In the genomic region with DNA sequence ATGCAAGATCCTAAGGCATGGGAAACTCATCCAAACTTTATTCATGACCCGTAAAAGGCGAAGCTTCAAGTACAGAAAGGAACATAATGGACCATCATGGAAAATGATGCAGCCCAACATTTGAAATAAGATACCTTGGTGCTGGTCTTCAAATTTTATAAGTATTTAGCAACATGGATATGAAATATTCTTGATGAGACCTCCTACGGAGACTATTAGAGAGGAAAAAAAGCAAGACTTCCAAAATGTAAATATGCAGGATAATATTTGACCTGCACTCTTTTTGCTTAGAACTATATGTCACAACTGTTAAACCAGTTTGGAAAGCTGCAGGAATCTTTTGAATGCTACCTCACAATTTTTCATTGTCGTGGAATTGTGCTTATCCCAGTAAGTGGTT, we compare ENCODE assay signal across 15 cellular contexts.
DNase-seq lines count a peak whose midpoint lies in the region; ATAC-seq and TF ChIP-seq lines count a peak whose summit lies in the region.
"Had no signal": no experiment of that assay in that cellular context is flagged by ENCODE, and none has a peak within 500 bp of the region (broad histone marks: within the 10 kb centered on the region; RNA-seq: fewer than 3 reads in every experiment).

No MANE protein-coding gene starts in this region.

- H3K9me3 ChIP-seq in SK-N-SH = no peaks in the 10 kb centered on the region
- peaks cover 10% of the 10 kb centered on the region; the same call in 1 of the 2 replicates for H3K9me3 ChIP-seq in SK-N-MC (ENCODE audit: low read depth, low read length)
- H3K9me3 ChIP-seq in osteoblast (ENCODE audit: low read depth, low read length) = no peaks in the 10 kb centered on the region
- H3K9me3 ChIP-seq: Caco-2 had no signal

- TF ChIP-seq CTCF in SK-N-SH (IDR thresholded peaks at IDR 0.05) = no peak
- TF ChIP-seq CTCF in osteoblast (IDR thresholded peaks at IDR 0.05; ENCODE audit: extremely low read depth, low read depth, low read length) = no peak

- H2AFZ ChIP-seq in SK-N-SH (ENCODE audit: low read depth) = no peak overlapping the region
- H2AFZ ChIP-seq in osteoblast (ENCODE audit: low read length) = no peak overlapping the region

- H4K20me1 ChIP-seq in SK-N-SH (ENCODE audit: insufficient read depth) = no peaks in the 10 kb centered on the region
- H4K20me1 ChIP-seq in osteoblast (ENCODE audit: insufficient read depth, low read length) = no peaks in the 10 kb centered on the region
- H4K20me1 ChIP-seq: BLaER1 treated with 17β-estradiol and CSF1 and Interleukin-3, amounts not matched to agents 10 nM and 100 nM had no signal

- H3K27me3 ChIP-seq in SK-N-SH (ENCODE audit: insufficient read depth) (no peaks in the 10 kb centered on the region), osteoblast (ENCODE audit: insufficient read depth, low read length) (no peaks in the 10 kb centered on the region)
- H3K27me3 ChIP-seq: BLaER1 treated with 17β-estradiol and CSF1 and Interleukin-3, amounts not matched to agents 10 nM and 100 nM had no signal

- POLR2A ChIA-PET in SK-N-SH (lab: Yijun Ruan, JAX) = no interaction called here

- TF ChIP-seq EP300 in SK-N-SH (IDR thresholded peaks at IDR 0.05; ENCODE audit: borderline replicate concordance in 1 of 2, low read depth in 1 of 2, low read length in 1 of 2) = no peak

- H3F3A ChIP-seq in SK-N-SH (replicated peaks; ENCODE audit: insufficient read depth) = no peaks in the 10 kb centered on the region

- no peak overlapping the region for H3K9ac ChIP-seq in SK-N-SH
- peak overlapping the region; percentile 71 for H3K9ac ChIP-seq in SK-N-MC (ENCODE audit: insufficient read length)
- H3K9ac ChIP-seq: BLaER1 treated with 17β-estradiol and CSF1 and Interleukin-3, amounts not matched to agents 10 nM and 100 nM had no signal

- no peaks in the 10 kb centered on the region for H3K36me3 ChIP-seq in SK-N-SH (replicated peaks in 1 of 2; ENCODE audit: control insufficient read depth in 1 of 2, insufficient read depth in 2 of 2, low read length in 1 of 2)
- H3K36me3 ChIP-seq in SK-N-MC (ENCODE audit: insufficient read depth, low read length) = peaks cover 8% of the 10 kb centered on the region; the same call in 1 of the 2 replicates
- no peaks in the 10 kb centered on the region for H3K36me3 ChIP-seq in osteoblast (ENCODE audit: insufficient read depth, low read length)
- H3K36me3 ChIP-seq: BLaER1 treated with 17β-estradiol and CSF1 and Interleukin-3, amounts not matched to agents 10 nM and 100 nM had no signal

- H3K27ac ChIP-seq in SK-N-SH (ENCODE audit: low read depth in 2 of 2, low read length in 1 of 2) (no peak overlapping the region), SK-N-MC (peak overlapping the region; percentile 99), osteoblast (ENCODE audit: low read depth, low read length) (no peak overlapping the region)
- H3K27ac ChIP-seq: BLaER1 treated with 17β-estradiol and CSF1 and Interleukin-3, amounts not matched to agents 10 nM and 100 nM; C4-2B had no signal

- no peaks in the 10 kb centered on the region; the same call in 1 of the 2 replicates for H3K9me2 ChIP-seq in SK-N-SH

- H3K4me2 ChIP-seq in SK-N-SH (no peak overlapping the region), osteoblast (ENCODE audit: insufficient read depth, low read length) (no peak overlapping the region)
- H3K4me2 ChIP-seq: BLaER1 treated with 17β-estradiol and CSF1 and Interleukin-3, amounts not matched to agents 10 nM and 100 nM had no signal

- H3K4me3 ChIP-seq in SK-N-SH (ENCODE audit: low read depth in 2 of 2, low read length in 1 of 2) = no peak overlapping the region
- H3K4me3 ChIP-seq in SK-N-MC = peak overlapping the region; percentile 63
- no peak overlapping the region for H3K4me3 ChIP-seq in osteoblast (ENCODE audit: insufficient read depth, low read length)
- H3K4me3 ChIP-seq: BLaER1 treated with 17β-estradiol and CSF1 and Interleukin-3, amounts not matched to agents 10 nM and 100 nM had no signal

- H3K79me2 ChIP-seq in SK-N-SH (ENCODE audit: insufficient read depth) = no peaks in the 10 kb centered on the region
- H3K79me2 ChIP-seq in osteoblast (ENCODE audit: insufficient read depth, low read length) = no peaks in the 10 kb centered on the region

- DNase-seq in SK-N-SH (no peak), DMS79 (lab: John Stamatoyannopoulos, UW) (peak; percentile 4), SK-N-MC (ENCODE audit: low read depth, low spot score) (peak; percentile 86), osteoblast (ENCODE audit: insufficient read length, low spot score, missing footprints) (no peak), NCI-H1930 (lab: John Stamatoyannopoulos, UW) (no peak)
- DNase-seq: 8988T; AML-193; Caco-2; Calu3; CD4-positive, alpha-beta T cell; CD8-positive, alpha-beta T cell; GF-D8 had no signal

- TF ChIP-seq RAD21 in SK-N-SH (IDR thresholded peaks at IDR 0.05; ENCODE audit: low read length) = no peak

- H3K4me1 ChIP-seq in SK-N-SH (ENCODE audit: control insufficient read depth in 1 of 2, insufficient read depth in 2 of 2, low read depth in 1 of 2, low read length in 1 of 2) (no peaks in the 10 kb centered on the region; a peak in 1 of 4 replicates), osteoblast (ENCODE audit: insufficient read depth, low read length) (no peaks in the 10 kb centered on the region)

- ATAC-seq in SK-N-SH treated with all-trans-retinoic acid at 6 μM for 48 hours = no peak
- ATAC-seq: CD8-positive, alpha-beta T cell had no signal

- CTCF ChIA-PET in SK-N-SH (lab: Yijun Ruan, JAX) = no interaction called here

- WGBS in SK-N-SH (ENCODE audit: low lambda C conversion rate) = 67% methylated on average over 4 of the region's 4 CpGs

TF ChIP-seq in SK-N-SH treated with all-trans-retinoic acid at 6 μM for 48 hours, 23 proteins besides CTCF, POLR2A, EP300 and RAD21:
- TF ChIP-seq ISL1 (CRISPR knock-in tag; IDR thresholded peaks at IDR 0.05) = peak; percentile 61; the same call in 1 of the 2 replicates
- no peak for TF ChIP-seq ZFP3 (CRISPR knock-in tag; IDR thresholded peaks at IDR 0.05)
- TF ChIP-seq PPARA (CRISPR knock-in tag; IDR thresholded peaks at IDR 0.05; ENCODE audit: borderline replicate concordance) = no peak

TF ChIP-seq in SK-N-SH, 30 proteins besides CTCF, POLR2A, EP300 and RAD21:
- TF ChIP-seq MEF2A (IDR thresholded peaks at IDR 0.05; ENCODE audit: borderline replicate concordance, low read depth) (no peak), IRF3 (IDR thresholded peaks at IDR 0.05; ENCODE audit: low read depth, low read length) (no peak), TEAD4 (IDR thresholded peaks at IDR 0.05; ENCODE audit: borderline replicate concordance, insufficient read depth) (no peak), GABPA (IDR thresholded peaks at IDR 0.05; ENCODE audit: low read depth) (no peak), ELF1 (IDR thresholded peaks at IDR 0.05) (no peak), RXRA (IDR thresholded peaks at IDR 0.05; ENCODE audit: borderline replicate concordance, low read depth) (no peak), EZH2phosphoT487 (IDR thresholded peaks at IDR 0.05; ENCODE audit: borderline replicate concordance, low read depth) (no peak), POLR2AphosphoS5 (IDR thresholded peaks at IDR 0.05; ENCODE audit: low read depth, low read length) (no peak), TCF12 (IDR thresholded peaks at IDR 0.05) (no peak)

Comparison
In these comparisons a context has a peak if more than half of its experiments do, and no peak if none do; other contexts are left out.
1. DNase-seq: peak in DMS79 (single experiment) and SK-N-MC (single experiment); none in SK-N-SH (single experiment), osteoblast (single experiment) and NCI-H1930 (0 of 2).